8 cellular contexts compared by ENCODE assay signal in the genomic region with DNA sequence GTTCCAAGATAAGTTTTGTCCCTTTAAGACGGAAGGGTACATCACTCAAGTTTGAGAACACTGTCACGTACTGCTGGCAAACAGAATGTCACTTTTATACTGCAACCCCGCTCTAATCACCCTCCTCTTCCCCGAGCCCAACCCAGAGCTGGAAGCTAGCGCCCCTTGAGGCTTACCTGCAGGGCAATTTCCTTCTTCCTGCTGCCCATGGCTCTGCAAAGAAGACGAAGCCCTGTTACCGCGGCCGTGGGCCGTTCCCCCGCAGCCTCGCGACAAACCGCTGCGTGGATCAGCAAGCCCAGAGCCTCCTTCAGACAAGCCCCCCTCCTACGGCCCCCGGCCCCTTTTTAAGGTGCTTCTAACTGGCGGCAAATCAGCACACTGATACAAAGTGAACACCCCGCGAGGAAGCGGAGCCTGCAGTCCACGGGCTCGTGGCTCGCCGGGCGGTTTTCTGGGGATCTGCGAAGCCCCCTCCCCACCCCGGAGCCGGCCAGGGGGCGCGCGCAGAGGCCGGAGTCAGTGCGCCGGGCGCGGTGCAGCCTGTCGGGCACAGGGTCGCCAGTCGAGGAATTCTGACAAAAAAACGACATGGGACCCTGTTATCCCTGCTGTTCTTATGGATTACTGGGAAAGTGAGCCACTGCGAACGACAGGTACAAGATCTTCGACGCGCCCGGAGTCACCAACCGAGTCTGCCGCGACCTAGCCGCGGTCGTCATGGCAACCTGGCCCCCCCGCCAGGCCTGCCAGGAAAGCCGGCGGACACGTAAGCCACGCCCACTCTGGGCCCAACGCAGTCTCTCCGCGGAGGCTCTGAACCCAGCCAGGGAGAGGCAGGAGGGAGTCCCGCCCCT. TPM values are rescaled to one million over a fixed set of nuclear protein-coding genes. Genes with fewer than 3 reads are reported as not detected.
DNase-seq lines count a peak whose midpoint lies in the region; ATAC-seq, FAIRE-seq and TF ChIP-seq lines count a peak whose summit lies in the region.

A gene with protein sequence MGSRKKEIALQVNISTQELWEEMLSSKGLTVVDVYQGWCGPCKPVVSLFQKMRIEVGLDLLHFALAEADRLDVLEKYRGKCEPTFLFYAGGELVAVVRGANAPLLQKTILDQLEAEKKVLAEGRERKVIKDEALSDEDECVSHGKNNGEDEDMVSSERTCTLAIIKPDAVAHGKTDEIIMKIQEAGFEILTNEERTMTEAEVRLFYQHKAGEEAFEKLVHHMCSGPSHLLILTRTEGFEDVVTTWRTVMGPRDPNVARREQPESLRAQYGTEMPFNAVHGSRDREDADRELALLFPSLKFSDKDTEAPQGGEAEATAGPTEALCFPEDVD (minus strand): TSS at position 725 of the 857 bp plus-strand sequence. CDS start 516 bp downstream, at position 209.

- peak within 1 kb of the TSS; percentile 70 for H3K9ac ChIP-seq in astrocyte (ENCODE audit: low read length)

- peak within 1 kb of the TSS; percentile 95 for H3K4me2 ChIP-seq in astrocyte (ENCODE audit: low read length)

- H3K27me3 ChIP-seq in astrocyte (ENCODE audit: insufficient read depth, low read length), result peaks cover under 1% of the 10 kb centered on the region

- H3K36me3 Mint-ChIP-seq in astrocyte (ENCODE audit: low read depth, unreplicated experiment), result no peaks in the 10 kb centered on the region

- peaks cover 7% of the 10 kb centered on the region for H3K4me1 ChIP-seq in astrocyte (ENCODE audit: insufficient read depth, low read length)

- H3K4me3 ChIP-seq in astrocyte (ENCODE audit: insufficient read depth, low read depth, low read length), result peak within 1 kb of the TSS; percentile 71

- H3K36me3 ChIP-seq in astrocyte (ENCODE audit: insufficient read depth, low read length), result no peaks in the 10 kb centered on the region

- H3K9me3 Mint-ChIP-seq in astrocyte (ENCODE audit: unreplicated experiment), result no peaks in the 10 kb centered on the region

- peaks cover 11% of the 10 kb centered on the region for H3K4me1 Mint-ChIP-seq in astrocyte (ENCODE audit: low read depth, unreplicated experiment)

- peaks cover 1% of the 10 kb centered on the region for H3K27me3 Mint-ChIP-seq in astrocyte (ENCODE audit: low read depth, unreplicated experiment)

- no peak within 1 kb of the TSS for H3K27ac Mint-ChIP-seq in astrocyte (ENCODE audit: unreplicated experiment)

- no peaks in the 10 kb centered on the region for H3K79me2 ChIP-seq in astrocyte (ENCODE audit: insufficient read depth, low read length)

- no peak within 1 kb of the TSS for H3K27ac ChIP-seq in astrocyte (ENCODE audit: low read depth, low read length)

- H2AFZ ChIP-seq in astrocyte (ENCODE audit: low read depth, low read length), result peak within 1 kb of the TSS; percentile 89

- TF ChIP-seq CTCF in GM12873 (IDR thresholded peaks at IDR 0.05; ENCODE audit: insufficient read depth, low read depth, low read length, missing control alignments) (peak; percentile 83), astrocyte (IDR thresholded peaks at IDR 0.05; ENCODE audit: insufficient read depth, low read depth, low read length) (peak; percentile 66)

- FAIRE-seq in astrocyte (lab: Jason Lieb, UNC), result no peak
- FAIRE-seq in urothelium cell line (lab: Jason Lieb, UNC), result no peak

- peak; percentile 96 for DNase-seq in NCI-H1694 treated with DMSO at 0.1 percent for 48 hours (lab: John Stamatoyannopoulos, UW)
- peak; percentile 87 for DNase-seq in T-helper 22 cell (ENCODE audit: low read depth)
- DNase-seq in astrocyte (ENCODE audit: low read depth), result peak; percentile 71
- peak; percentile 83 for DNase-seq in hepatic stellate cell (ENCODE audit: low spot score)
- DNase-seq in pulmonary artery endothelial cell (ENCODE audit: low read depth, low spot score), result peak; percentile 52
- peak; percentile 95 for DNase-seq in urothelium cell line (ENCODE audit: low spot score)

- H3K4me3 Mint-ChIP-seq in astrocyte (ENCODE audit: unreplicated experiment), result peak within 1 kb of the TSS; percentile 88

- no peaks in the 10 kb centered on the region for H4K20me1 ChIP-seq in astrocyte (ENCODE audit: insufficient read depth, low read length)

- H3K9me3 ChIP-seq in astrocyte (ENCODE audit: insufficient read depth, low read depth, low read length), result no peaks in the 10 kb centered on the region

- ATAC-seq in HG02870 (IDR thresholded peaks at IDR 0.05; ENCODE audit: unreplicated experiment), result peak; percentile 67

RNA-seq across cellular contexts. Expression of the gene that starts here (rescaled TPM):
- total RNA-seq in astrocyte, result 0.54 and 0.62 TPM in 2 replicates
- not detected in 2 replicates for total RNA-seq in pulmonary artery endothelial cell

Comparison
In these comparisons a context has a peak if more than half of its experiments do, and no peak if none do; other contexts are left out.
1. Peak in DNase-seq, H3K4me3 ChIP-seq, H3K9ac ChIP-seq and H3K4me2 ChIP-seq in astrocyte; RNA of the gene not detected or under 1 TPM.
2. Peak in DNase-seq in pulmonary artery endothelial cell; RNA of the gene not detected or under 1 TPM.